23 cellular contexts compared by ENCODE assay signal in the genomic region with DNA sequence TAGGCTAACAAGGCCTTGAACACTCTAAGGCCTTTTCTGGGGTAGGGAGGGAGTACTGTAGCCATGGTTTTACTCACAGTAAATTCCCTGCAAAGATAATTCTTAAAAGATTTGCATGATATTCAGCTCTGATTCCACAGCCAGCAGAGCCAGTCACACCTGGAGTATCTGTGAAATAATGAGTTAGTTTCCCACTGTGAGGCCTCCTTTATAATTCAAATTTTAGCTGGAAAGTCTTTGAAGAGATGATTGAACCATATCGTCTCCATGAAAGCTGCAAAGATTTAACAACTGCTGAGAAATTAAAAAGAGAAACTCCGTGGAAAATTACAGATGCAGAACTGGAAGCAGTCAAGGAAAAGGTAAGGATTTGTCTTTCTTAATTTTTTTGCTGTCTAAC. TPM values are rescaled to one million over a fixed set of nuclear protein-coding genes. Genes with fewer than 3 reads are reported as not detected.
DNase-seq lines count a peak whose midpoint lies in the region; ATAC-seq and TF ChIP-seq lines count a peak whose summit lies in the region.
"Had no signal": no experiment of that assay in that cellular context is flagged by ENCODE, and none has a peak within 500 bp of the region (broad histone marks: within the 10 kb centered on the region; RNA-seq: fewer than 3 reads in every experiment).

No MANE protein-coding gene starts in this region.

- intact Hi-C loops in CD14-positive monocyte (cut with micrococcal nuclease) (no loop called here), breast epithelium (cut with DNase I; ENCODE audit: low total_unique reads) (no loop called here)
- intact Hi-C loops in activated CD8-positive, alpha-beta T cell treated with anti-CD3 and anti-CD28 coated beads for 36 hours (cut with micrococcal nuclease), result no loop called here

- no peak for ATAC-seq in activated CD8-positive, alpha-beta T cell treated with anti-CD3 and anti-CD28 coated beads for 36 hours
- ATAC-seq: CD8-positive, alpha-beta T cell; GM12878 had no signal

- H3K9ac ChIP-seq in HUES48 (ENCODE audit: low read depth, low read length) (peak overlapping the region; percentile 60; the same call in 1 of the 2 replicates), iPS-18a (ENCODE audit: low read length) (no peak overlapping the region)
- H3K9ac ChIP-seq: SK-N-SH had no signal

- H3K4me1 Mint-ChIP-seq in CD14-positive monocyte, result no peaks in the 10 kb centered on the region
- H3K4me1 Mint-ChIP-seq in activated CD8-positive, alpha-beta T cell treated with anti-CD3 and anti-CD28 coated beads for 36 hours (ENCODE audit: low read depth), result no peaks in the 10 kb centered on the region

- TF ChIP-seq POLR2A in breast epithelium (IDR thresholded peaks at IDR 0.05), result no peak

- H3K9me3 Mint-ChIP-seq in CD14-positive monocyte, result peaks cover 0 to 3% (median 0%) of the 10 kb centered on the region in 7 donors
- H3K9me3 Mint-ChIP-seq in activated CD8-positive, alpha-beta T cell treated with anti-CD3 and anti-CD28 coated beads for 36 hours, result no peaks in the 10 kb centered on the region
- H3K9me3 Mint-ChIP-seq: CD8-positive, alpha-beta T cell; T-helper 1 cell treated with Interleukin-12 subunit alpha and Interleukin-12 subunit beta and Interleukin-4 antibody, amounts not matched to agents 30 μg/mL and 1 μg/mL, for 36 hours had no signal

- no peaks in the 10 kb centered on the region for H3K36me3 Mint-ChIP-seq in CD14-positive monocyte
- H3K36me3 Mint-ChIP-seq in activated CD8-positive, alpha-beta T cell treated with anti-CD3 and anti-CD28 coated beads for 36 hours (ENCODE audit: low read depth), result no peaks in the 10 kb centered on the region
- H3K36me3 Mint-ChIP-seq: CD8-positive, alpha-beta T cell had no signal

- H3K27me3 Mint-ChIP-seq in CD14-positive monocyte (ENCODE audit: low read depth in 3 of 3), result peaks cover 0 to 3% (median 2%) of the 10 kb centered on the region in 3 donors
- no peaks in the 10 kb centered on the region for H3K27me3 Mint-ChIP-seq in activated CD8-positive, alpha-beta T cell treated with anti-CD3 and anti-CD28 coated beads for 36 hours

- no peak for TF ChIP-seq CTCF in CD14-positive monocyte (IDR thresholded peaks at IDR 0.05)
- no peak for TF ChIP-seq CTCF in breast epithelium (IDR thresholded peaks at IDR 0.05)
- TF ChIP-seq CTCF in activated CD8-positive, alpha-beta T cell treated with anti-CD3 and anti-CD28 coated beads for 36 hours (IDR thresholded peaks at IDR 0.05), result no peak

- no peaks in the 10 kb centered on the region for H3K36me3 ChIP-seq in HUES48 (ENCODE audit: control insufficient read depth, insufficient read depth, low read length)
- H3K36me3 ChIP-seq in iPS-18a (ENCODE audit: control insufficient read depth, low read depth, low read length), result no peaks in the 10 kb centered on the region
- H3K36me3 ChIP-seq in breast epithelium, result no peaks in the 10 kb centered on the region

- H3K4me3 Mint-ChIP-seq in CD14-positive monocyte, result no peak overlapping the region
- H3K4me3 Mint-ChIP-seq in activated CD8-positive, alpha-beta T cell treated with anti-CD3 and anti-CD28 coated beads for 36 hours, result no peak overlapping the region
- H3K4me3 Mint-ChIP-seq: CD8-positive, alpha-beta T cell; T-helper 1 cell treated with Interleukin-12 subunit alpha and Interleukin-12 subunit beta and Interleukin-4 antibody, amounts not matched to agents 30 μg/mL and 1 μg/mL, for 36 hours had no signal

- peak; percentile 56 to 68 for DNase-seq in NCI-H526 (lab: John Stamatoyannopoulos, UW)
- no peak for DNase-seq in CD14-positive monocyte (ENCODE audit: low spot score)
- no peak for DNase-seq in breast epithelium (ENCODE audit: low spot score in 2 of 2)
- DNase-seq in stimulated activated naive CD4-positive, alpha-beta T cell treated with Interleukin-2 at 50 U/mL for 16 hours (lab: John Stamatoyannopoulos, UW), result no peak
- no peak for DNase-seq in activated CD8-positive, alpha-beta T cell treated with anti-CD3 and anti-CD28 coated beads for 36 hours
- DNase-seq: C1 segment of cervical spinal cord; CD8-positive, alpha-beta T cell; DMS 273 treated with DMSO at 0.1 percent for 48 hours; DMS79; EL; GDM1; NCI-H1092; NCI-H1417 treated with DMSO at 0.1 percent for 48 hours; NCI-H1930; NCI-H2107; NCI-H446; NCI-H774; SK-N-SH; SW 1271 had no signal

- H3K4me1 ChIP-seq in HUES48 (ENCODE audit: control insufficient read depth, insufficient read depth, low read length), result peaks cover 58% of the 10 kb centered on the region
- peaks cover 46% of the 10 kb centered on the region for H3K4me1 ChIP-seq in iPS-18a (ENCODE audit: control insufficient read depth, low read depth, low read length)
- no peaks in the 10 kb centered on the region for H3K4me1 ChIP-seq in breast epithelium

- CTCF ChIA-PET in activated CD8-positive, alpha-beta T cell treated with anti-CD3 and anti-CD28 coated beads for 36 hours (lab: Charles Lee), result interaction anchor here (1.5 kb wide), 1 partner anchor 13 kb away, joined by 5 read pairs; no protein-coding TSS in a partner anchor

- POLR2A ChIA-PET in activated CD8-positive, alpha-beta T cell treated with anti-CD3 and anti-CD28 coated beads for 36 hours (lab: Charles Lee), result no interaction called here

- peak overlapping the region; percentile 45 for H3K4me3 ChIP-seq in HUES48 (ENCODE audit: low read depth, low read length)
- H3K4me3 ChIP-seq in iPS-18a (ENCODE audit: low read length), result peak overlapping the region; percentile 23
- no peak overlapping the region for H3K4me3 ChIP-seq in breast epithelium
- H3K4me3 ChIP-seq: GM12878 had no signal

- H3K27me3 ChIP-seq in HUES48 (ENCODE audit: control insufficient read depth, insufficient read depth, low read length) (no peaks in the 10 kb centered on the region), iPS-18a (ENCODE audit: control insufficient read depth, insufficient read depth, low read length) (no peaks in the 10 kb centered on the region), breast epithelium (no peaks in the 10 kb centered on the region)

- no peak overlapping the region for H3K27ac Mint-ChIP-seq in CD14-positive monocyte
- H3K27ac Mint-ChIP-seq in activated CD8-positive, alpha-beta T cell treated with anti-CD3 and anti-CD28 coated beads for 36 hours, result no peak overlapping the region
- H3K27ac Mint-ChIP-seq: CD8-positive, alpha-beta T cell; T-helper 1 cell treated with Interleukin-12 subunit alpha and Interleukin-12 subunit beta and Interleukin-4 antibody, amounts not matched to agents 30 μg/mL and 1 μg/mL, for 36 hours had no signal

- H3K9me3 ChIP-seq in HUES48 (ENCODE audit: control insufficient read depth, insufficient read depth, low read length) (no peaks in the 10 kb centered on the region), iPS-18a (ENCODE audit: control insufficient read depth, low read depth, low read length) (no peaks in the 10 kb centered on the region), breast epithelium (no peaks in the 10 kb centered on the region)
- H3K9me3 ChIP-seq: SK-N-SH had no signal

- H3K27ac ChIP-seq in HUES48 (ENCODE audit: low read depth, low read length), result peak overlapping the region; percentile 84
- H3K27ac ChIP-seq in iPS-18a (ENCODE audit: low read length), result peak overlapping the region; percentile 26
- H3K27ac ChIP-seq in breast epithelium, result no peak overlapping the region

RNA-seq across cellular contexts. Expression of gene DUT, which starts 32.3 kb away (rescaled TPM):
- 10 to 100 TPM; 62.3 to 71.9 TPM for polyA plus RNA-seq in CD14-positive monocyte
- total RNA-seq in breast epithelium, result 100 to 1,000 TPM; 101 to 105 (median 105) TPM
- total RNA-seq in activated CD8-positive, alpha-beta T cell treated with anti-CD3 and anti-CD28 coated beads for 36 hours, result 100 to 1,000 TPM; 527 TPM

Comparison
In these comparisons a context has a peak if more than half of its experiments do, and no peak if none do; other contexts are left out.
1. H3K27ac ChIP-seq: peak in HUES48 (single experiment) and iPS-18a (single experiment); none in breast epithelium (0 of 2).
2. H3K4me3 ChIP-seq: peak in HUES48 (single experiment) and iPS-18a (single experiment); none in breast epithelium (0 of 3).
3. DNase-seq: peak in NCI-H526 (2 of 2); none in CD14-positive monocyte (single experiment), breast epithelium (0 of 2), stimulated activated naive CD4-positive, alpha-beta T cell treated with Interleukin-2 at 50 U/mL for 16 hours (single experiment) and activated CD8-positive, alpha-beta T cell treated with anti-CD3 and anti-CD28 coated beads for 36 hours (single experiment).
4. RNA of gene DUT, which starts 32.3 kb away (total RNA-seq): 527 TPM in activated CD8-positive, alpha-beta T cell treated with anti-CD3 and anti-CD28 coated beads for 36 hours; 101 to 105 TPM in breast epithelium; every median in the first group is over 4 times any median in the second.